9 cellular contexts compared by ENCODE assay signal in genomic region chr3:172256101-172256687, GRCh38.
A peak's percentile ranks its signal among the peaks of the same experiment; 100 is the strongest.
DNase-seq lines count a peak whose midpoint lies in the region; ATAC-seq, FAIRE-seq and TF ChIP-seq lines count a peak whose summit lies in the region.
"Had no signal": no experiment of that assay in that cellular context is flagged by ENCODE, and none has a peak within 500 bp of the region (broad histone marks: within the 10 kb centered on the region; RNA-seq: fewer than 3 reads in every experiment).

No MANE protein-coding gene starts in this region.

- DNase-seq in EH (ENCODE audit: low read depth): peak; percentile 41
- DNase-seq in cardiac fibroblast (ENCODE audit: low read depth in 2 of 2): peak; percentile 75 to 90
- DNase-seq in left lobe of liver (ENCODE audit: low spot score): peak; percentile 70
- DNase-seq in skeletal muscle cell (ENCODE audit: low read depth): peak; percentile 39
- DNase-seq in activated T-cell treated with anti-CD3 and anti-CD28 coated beads, Interleukin-2, amount 50 U/mL, for 48 hours: no peak
- DNase-seq in ecto neural progenitor cell (ENCODE audit: low spot score): no peak
- no peak for DNase-seq in GM19239 (ENCODE audit: insufficient read length, low spot score)
- DNase-seq: OCI-M1 had no signal

- H3K4me3 ChIP-seq in cardiac fibroblast (replicated peaks in 1 of 2; ENCODE audit: low read depth in 2 of 2, low read length in 2 of 2) (no peak overlapping the region), skeletal muscle cell (ENCODE audit: low read depth, low read length) (no peak overlapping the region)

- TF ChIP-seq CTCF in cardiac fibroblast (IDR thresholded peaks at IDR 0.05; ENCODE audit: low read depth, low read length): no peak

- FAIRE-seq in GM19239 (lab: Jason Lieb, UNC): no peak

- ATAC-seq in left lobe of liver (peak; percentile 86), HG02642 (IDR thresholded peaks at IDR 0.05; ENCODE audit: poor library complexity, unreplicated experiment) (no peak)

Comparison
In these comparisons a context has a peak if more than half of its experiments do, and no peak if none do; other contexts are left out.
1. DNase-seq: peak in EH (single experiment), cardiac fibroblast (2 of 2), left lobe of liver (single experiment) and skeletal muscle cell (single experiment); none in activated T-cell treated with anti-CD3 and anti-CD28 coated beads, Interleukin-2, amount 50 U/mL, for 48 hours (0 of 2), ecto neural progenitor cell (single experiment) and GM19239 (single experiment).